In genomic region chr10:27503498-27504006, GRCh38 we compare ENCODE assay signal across 1 cellular context.
TF ChIP-seq lines count a peak whose summit lies in the region.

No MANE protein-coding gene starts in this region.

TF ChIP-seq in SK-N-SH, 30 proteins besides CTCF, POLR2A, EP300 and RAD21 (continued from another document):
- no peak for TF ChIP-seq REST (IDR thresholded peaks at IDR 0.05; ENCODE audit: low read depth, low read length)
